29 cellular contexts compared by ENCODE assay signal in genomic region chr1:76113446-76113845, GRCh38.
"Had no signal": no experiment of that assay in that cellular context is flagged by ENCODE, and none has a peak within 500 bp of the region (broad histone marks: within the 10 kb centered on the region; RNA-seq: fewer than 3 reads in every experiment).

No MANE protein-coding gene starts in this region.

- H3K36me3 ChIP-seq: ascending aorta, breast epithelium, cardiac muscle cell, esophagus muscularis mucosa, gastroesophageal sphincter, heart right ventricle had no signal

- H3K27ac ChIP-seq: ascending aorta, breast epithelium, cardiac muscle cell, coronary artery, esophagus muscularis mucosa, foreskin keratinocyte, gastroesophageal sphincter, heart right ventricle had no signal

- DNase-seq: activated CD4-positive, alpha-beta memory T cell treated with anti-CD3 and anti-CD28 coated beads for 36 hours; activated CD4-positive, alpha-beta T cell treated with anti-CD3 and anti-CD28 coated beads for 36 hours; activated CD4-positive, alpha-beta T cell treated with anti-CD3 and anti-CD28 coated beads, Interleukin-2, amount 10 ng/mL, durations not matched to agents 24 days and 14 days; activated CD4-positive, CD25-positive, alpha-beta regulatory T cell; activated CD4-positive, CD25-positive, alpha-beta regulatory T cell treated with anti-CD3 and anti-CD28 coated beads, Interleukin-2, amount 50 U/mL, for 72 hours; activated CD8-positive, alpha-beta memory T cell treated with anti-CD3 and anti-CD28 coated beads, Interleukin-2, amount 10 ng/mL, durations not matched to agents 7 days and 5 days; activated CD8-positive, alpha-beta memory T cell treated with anti-CD3 and anti-CD28 coated beads, Interleukin-2, amount 50 U/mL, for 4 hours; activated CD8-positive, alpha-beta T cell treated with anti-CD3 and anti-CD28 coated beads, Interleukin-2, amount 10 ng/mL, durations not matched to agents 7 days and 5 days; activated gamma-delta T cell; activated naive CD4-positive, alpha-beta T cell; activated naive CD4-positive, alpha-beta T cell treated with anti-CD3 and anti-CD28 coated beads, Interleukin-2, amount 10 ng/mL, durations not matched to agents 7 days and 5 days; activated naive CD8-positive, alpha-beta T cell treated with anti-CD3 and anti-CD28 coated beads, Interleukin-2, amount 10 ng/mL, durations not matched to agents 7 days and 5 days; activated T-cell treated with anti-CD3 and anti-CD28 coated beads, Interleukin-2, amount 50 U/mL, for 1 hour; activated T-cell treated with anti-CD3 and anti-CD28 coated beads, Interleukin-2, amount 50 U/mL, for 48 hours; central memory CD4-positive, alpha-beta T cell; cerebellar nuclear complex; dorsolateral prefrontal cortex; effector memory CD4-positive, alpha-beta T cell; endodermal cell; erythroblast; foreskin keratinocyte; heart right ventricle; T-helper 2 cell had no signal

- H3K9me3 ChIP-seq: ascending aorta, breast epithelium, esophagus muscularis mucosa, gastroesophageal sphincter, heart right ventricle had no signal

- H3K4me1 ChIP-seq: ascending aorta, breast epithelium, foreskin keratinocyte had no signal

- H3K4me3 ChIP-seq: ascending aorta, breast epithelium, cardiac muscle cell, coronary artery, dorsolateral prefrontal cortex, esophagus muscularis mucosa, gastroesophageal sphincter, heart right ventricle had no signal
